ENCODE assay signal across 22 cellular contexts in genomic region chr6:22298393-22299010, GRCh38. TPM values are rescaled to one million over a fixed set of nuclear protein-coding genes. Genes with fewer than 3 reads are reported as not detected.
"Had no signal": no experiment of that assay in that cellular context is flagged by ENCODE, and none has a peak within 500 bp of the region (broad histone marks: within the 10 kb centered on the region; RNA-seq: fewer than 3 reads in every experiment).

No MANE protein-coding gene starts in this region.

- H3K27me3 Mint-ChIP-seq: activated naive CD8-positive, alpha-beta T cell treated with anti-CD3 and anti-CD28 coated beads, Interleukin-2, amount 10 ng/mL, durations not matched to agents 7 days and 5 days; T-cell had no signal

- H3K4me1 Mint-ChIP-seq: activated naive CD8-positive, alpha-beta T cell treated with anti-CD3 and anti-CD28 coated beads, Interleukin-2, amount 10 ng/mL, durations not matched to agents 7 days and 5 days had no signal

- H3K36me3 ChIP-seq: left lung, neutrophil, transverse colon had no signal

- H3K9me3 ChIP-seq: left lung, mucosa of descending colon, neutrophil, transverse colon had no signal

- DNase-seq: activated CD4-positive, alpha-beta T cell treated with anti-CD3 and anti-CD28 coated beads, Interleukin-2, amount 50 U/mL, for 1 hour; activated CD8-positive, alpha-beta memory T cell treated with anti-CD3 and anti-CD28 coated beads for 24 hours; activated gamma-delta T cell treated with Interleukin-2 at 50 U/mL for 16 hours; activated naive CD8-positive, alpha-beta T cell treated with anti-CD3 and anti-CD28 coated beads, Interleukin-2, amount 10 ng/mL, durations not matched to agents 7 days and 5 days; kidney; left lung; mammary epithelial cell; mucosa of descending colon; naive thymus-derived CD4-positive, alpha-beta T cell; posterior cingulate gyrus; stimulated activated CD4-positive, alpha-beta T cell treated with anti-CD3 and anti-CD28 coated beads, Interleukin-4, amount 100 ng/mL, for 24 hours; stimulated activated naive CD4-positive, alpha-beta T cell treated with Interleukin-2 at 50 U/mL for 16 hours; T-cell; T1000; transverse colon had no signal

- H3K4me1 ChIP-seq: left lung, transverse colon had no signal

- H3K27ac Mint-ChIP-seq: activated naive CD8-positive, alpha-beta T cell treated with anti-CD3 and anti-CD28 coated beads, Interleukin-2, amount 10 ng/mL, durations not matched to agents 7 days and 5 days; naive thymus-derived CD4-positive, alpha-beta T cell; T-cell had no signal

- H3K4me3 Mint-ChIP-seq: activated naive CD8-positive, alpha-beta T cell treated with anti-CD3 and anti-CD28 coated beads, Interleukin-2, amount 10 ng/mL, durations not matched to agents 7 days and 5 days; naive thymus-derived CD4-positive, alpha-beta T cell; T-cell had no signal

- H3K4me3 ChIP-seq: hepatocyte, left lung, mucosa of descending colon, skin epidermis, transverse colon had no signal

- H3K36me3 Mint-ChIP-seq: activated naive CD8-positive, alpha-beta T cell treated with anti-CD3 and anti-CD28 coated beads, Interleukin-2, amount 10 ng/mL, durations not matched to agents 7 days and 5 days; naive thymus-derived CD4-positive, alpha-beta T cell; T-cell had no signal

- H3K27me3 ChIP-seq: hepatocyte, left lung, neutrophil, transverse colon had no signal

- ATAC-seq: activated CD4-positive, CD25-positive, alpha-beta regulatory T cell treated with anti-CD3 and anti-CD28 coated beads, Interleukin-2, amount 50 U/mL, for 24 hours; left lung; mucosa of descending colon; naive thymus-derived CD4-positive, alpha-beta T cell; T-cell had no signal

- H3K27ac ChIP-seq: hepatocyte, left lung, neutrophil, skin epidermis, transverse colon had no signal

- H3K9me3 Mint-ChIP-seq: activated naive CD8-positive, alpha-beta T cell treated with anti-CD3 and anti-CD28 coated beads, Interleukin-2, amount 10 ng/mL, durations not matched to agents 7 days and 5 days had no signal

RNA-seq across cellular contexts. Expression of gene PRL, which starts 1.7 kb away (rescaled TPM):
- total RNA-seq: activated naive CD8-positive, alpha-beta T cell treated with anti-CD3 and anti-CD28 coated beads, Interleukin-2, amount 10 ng/mL, durations not matched to agents 7 days and 5 days; cardiac septum; glomerular endothelial cell; hepatocyte; kidney; mammary epithelial cell; mucosa of descending colon; naive thymus-derived CD4-positive, alpha-beta T cell; transverse colon had no signal
- polyA plus RNA-seq: esophagus; hepatocyte; mammary epithelial cell; naive thymus-derived CD4-positive, alpha-beta T cell had no signal
